In the genomic region with DNA sequence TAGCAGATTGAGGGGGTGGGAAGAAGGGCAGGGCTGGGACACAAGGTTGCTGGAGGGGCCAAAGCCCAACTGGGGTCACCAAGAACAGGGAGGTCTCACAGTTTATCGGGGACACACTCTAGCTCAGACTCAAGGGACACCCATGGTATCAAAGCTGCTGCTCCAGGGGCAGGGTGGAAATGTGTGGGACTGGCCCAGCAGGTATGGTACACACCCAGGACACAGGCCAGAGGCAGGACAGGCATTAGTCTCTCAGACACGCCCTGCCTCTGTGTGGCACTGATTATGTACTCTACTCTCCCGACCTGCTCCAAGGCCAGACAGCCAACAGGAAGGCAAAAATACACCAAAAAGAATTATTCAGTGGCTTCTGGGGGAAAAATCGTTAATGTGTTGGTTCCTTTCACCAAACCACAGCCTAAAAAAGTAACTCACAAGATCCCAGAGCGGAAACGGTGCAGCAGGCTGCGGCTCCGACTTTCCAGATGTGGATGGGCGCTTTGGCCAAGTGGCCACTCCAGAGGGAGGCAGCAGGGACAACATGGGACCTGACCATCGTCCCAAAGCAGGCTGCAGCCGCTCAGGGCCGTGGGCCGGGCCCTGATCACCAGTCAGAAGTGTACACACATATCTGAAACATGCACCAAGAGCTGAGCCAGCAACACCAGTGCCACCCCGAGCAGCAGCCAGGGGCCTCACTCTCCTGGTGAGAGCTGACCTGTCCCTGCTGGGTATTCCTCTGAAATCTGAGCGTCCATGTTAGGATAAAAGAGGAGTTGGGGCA, we compare ENCODE assay signal across 8 cellular contexts. TPM values are rescaled to one million over a fixed set of nuclear protein-coding genes. Genes with fewer than 3 reads are reported as not detected.
A peak's percentile ranks its signal among the peaks of the same experiment; 100 is the strongest.
DNase-seq lines count a peak whose midpoint lies in the region; ATAC-seq and TF ChIP-seq lines count a peak whose summit lies in the region.

No MANE protein-coding gene starts in this region.

- peak overlapping the region; percentile 90 for H3K4me3 Mint-ChIP-seq in activated naive CD4-positive, alpha-beta T cell treated with anti-CD3 and anti-CD28 coated beads for 36 hours
- H3K4me3 Mint-ChIP-seq in T-cell (peak overlapping the region; percentile 7 to 88 (median 85)), glutamatergic neuron (ENCODE audit: unreplicated experiment) (no peak overlapping the region), type B pancreatic cell (peak overlapping the region; percentile 87)

- no peaks in the 10 kb centered on the region for H3K27me3 Mint-ChIP-seq in activated naive CD4-positive, alpha-beta T cell treated with anti-CD3 and anti-CD28 coated beads for 36 hours (ENCODE audit: low read depth)
- no peaks in the 10 kb centered on the region for H3K27me3 Mint-ChIP-seq in T-cell
- H3K27me3 Mint-ChIP-seq in glutamatergic neuron (ENCODE audit: unreplicated experiment) = peaks cover 4% of the 10 kb centered on the region
- no peaks in the 10 kb centered on the region for H3K27me3 Mint-ChIP-seq in type B pancreatic cell

- H3K36me3 Mint-ChIP-seq in activated naive CD4-positive, alpha-beta T cell treated with anti-CD3 and anti-CD28 coated beads for 36 hours (ENCODE audit: low read depth) = peaks cover 11% of the 10 kb centered on the region
- H3K36me3 Mint-ChIP-seq in T-cell (peaks cover 12% of the 10 kb centered on the region), glutamatergic neuron (ENCODE audit: unreplicated experiment) (peaks cover 5% of the 10 kb centered on the region), type B pancreatic cell (peaks cover 15% of the 10 kb centered on the region)

- no peak for ATAC-seq in T-cell (replicated peaks in 1 of 4)
- no peak for ATAC-seq in HG02840 (IDR thresholded peaks at IDR 0.05; ENCODE audit: low FRiP score, unreplicated experiment)

- no peaks in the 10 kb centered on the region for H3K9me3 Mint-ChIP-seq in activated naive CD4-positive, alpha-beta T cell treated with anti-CD3 and anti-CD28 coated beads for 36 hours
- H3K9me3 Mint-ChIP-seq in T-cell = no peaks in the 10 kb centered on the region
- peaks cover 2% of the 10 kb centered on the region for H3K9me3 Mint-ChIP-seq in glutamatergic neuron (ENCODE audit: unreplicated experiment)
- H3K9me3 Mint-ChIP-seq in type B pancreatic cell = no peaks in the 10 kb centered on the region

- CTCF ChIA-PET in activated naive CD4-positive, alpha-beta T cell treated with anti-CD3 and anti-CD28 coated beads for 36 hours (lab: Charles Lee) = interaction anchor here (0.9 kb wide), 1 partner anchor 9 kb away, joined by 4 read pairs; a partner anchor contains a TSS
- CTCF ChIA-PET in T-cell (lab: Charles Lee) = no interaction called here

- TF ChIP-seq CTCF in glutamatergic neuron (IDR thresholded peaks at IDR 0.05; ENCODE audit: partially characterized antibody, unreplicated experiment) (no peak), type B pancreatic cell (conservative IDR thresholded peaks at IDR 0.05) (no peak)

- POLR2A ChIA-PET in T-cell (lab: Charles Lee) = no interaction called here

- H3K4me1 Mint-ChIP-seq in activated naive CD4-positive, alpha-beta T cell treated with anti-CD3 and anti-CD28 coated beads for 36 hours (ENCODE audit: low read depth) = peaks cover 31% of the 10 kb centered on the region
- H3K4me1 Mint-ChIP-seq in T-cell = peaks cover 19 to 35% (median 26%) of the 10 kb centered on the region in 3 donors
- peaks cover 20% of the 10 kb centered on the region for H3K4me1 Mint-ChIP-seq in glutamatergic neuron (ENCODE audit: low read depth, unreplicated experiment)
- peaks cover 22% of the 10 kb centered on the region for H3K4me1 Mint-ChIP-seq in type B pancreatic cell (ENCODE audit: unreplicated experiment)

- DNase-seq in activated naive CD4-positive, alpha-beta T cell treated with anti-CD3 and anti-CD28 coated beads for 36 hours = no peak
- no peak for DNase-seq in activated naive CD4-positive, alpha-beta T cell (lab: John Stamatoyannopoulos, UW)
- DNase-seq in T-cell (no peak), glutamatergic neuron (no peak), type B pancreatic cell (ENCODE audit: extremely low spot score, unreplicated experiment) (no peak), NCI-H446 treated with DMSO at 0.1 percent for 48 hours (lab: John Stamatoyannopoulos, UW) (no peak), NCI-H2227 (lab: John Stamatoyannopoulos, UW; ENCODE audit: unreplicated experiment) (no peak)

- intact Hi-C loops in activated naive CD4-positive, alpha-beta T cell treated with anti-CD3 and anti-CD28 coated beads for 36 hours (cut with micrococcal nuclease) = loop anchor here (1.0 kb wide), 1 partner anchor 8 kb away; a partner anchor contains a TSS

- H3K27ac Mint-ChIP-seq in activated naive CD4-positive, alpha-beta T cell treated with anti-CD3 and anti-CD28 coated beads for 36 hours = peak overlapping the region; percentile 41
- H3K27ac Mint-ChIP-seq in T-cell (peak overlapping the region; percentile 86 to 87), glutamatergic neuron (ENCODE audit: unreplicated experiment) (peak overlapping the region; percentile 15), type B pancreatic cell (peak overlapping the region; percentile 95)

RNA-seq across cellular contexts. Expression of a gene that starts 1.0 kb away (rescaled TPM):
- 10 to 100 TPM; 18.8 to 22.1 TPM for total RNA-seq in activated naive CD4-positive, alpha-beta T cell treated with anti-CD3 and anti-CD28 coated beads for 36 hours
- total RNA-seq in T-cell (10 to 100 TPM; 54.3 to 96.2 (median 77.4) TPM), glutamatergic neuron (ENCODE audit: unreplicated experiment) (38.7 TPM), type B pancreatic cell (ENCODE audit: low replicate concordance) (29.9 and 46.0 TPM in 2 replicates)

RNA-seq across cellular contexts. Expression of a gene that starts 7.8 kb away (rescaled TPM):
- 10 to 100 TPM; 15.9 to 16.6 TPM for total RNA-seq in activated naive CD4-positive, alpha-beta T cell treated with anti-CD3 and anti-CD28 coated beads for 36 hours
- total RNA-seq in T-cell (10 to 100 TPM; 24.5 to 55.2 (median 48.2) TPM), glutamatergic neuron (ENCODE audit: unreplicated experiment) (63.0 TPM), type B pancreatic cell (ENCODE audit: low replicate concordance) (46.8 and 50.4 TPM in 2 replicates)

RNA-seq across cellular contexts. Expression of a gene that starts 8.6 kb away (rescaled TPM):
- total RNA-seq in activated naive CD4-positive, alpha-beta T cell treated with anti-CD3 and anti-CD28 coated beads for 36 hours = 10 to 100 TPM; 13.5 to 14.8 TPM
- total RNA-seq in T-cell (10 to 100 TPM; 10.6 to 24.8 (median 18.8) TPM), glutamatergic neuron (ENCODE audit: unreplicated experiment) (30.6 TPM), type B pancreatic cell (ENCODE audit: low replicate concordance) (22.4 and 30.0 TPM in 2 replicates)

RNA-seq across cellular contexts. Expression of a gene that starts 16.9 kb away (rescaled TPM):
- total RNA-seq in activated naive CD4-positive, alpha-beta T cell treated with anti-CD3 and anti-CD28 coated beads for 36 hours = under 1 TPM; 0.12 to 0.19 TPM
- total RNA-seq in T-cell (under 1 TPM; 0.16 to 0.51 (median 0.41) TPM), glutamatergic neuron (ENCODE audit: unreplicated experiment) (0.96 TPM), type B pancreatic cell (ENCODE audit: low replicate concordance) (0.64 and 2.5 TPM in 2 replicates)

RNA-seq across cellular contexts. Expression of a gene that starts 18.1 kb away (rescaled TPM):
- 100 to 1,000 TPM; 121 to 130 TPM for total RNA-seq in activated naive CD4-positive, alpha-beta T cell treated with anti-CD3 and anti-CD28 coated beads for 36 hours
- 10 to 100 TPM in 2 of 5 donors, 1 to 10 TPM in 2, under 1 TPM in 1; 0.93 to 15.4 (median 8.2) TPM for total RNA-seq in T-cell
- total RNA-seq in glutamatergic neuron (ENCODE audit: unreplicated experiment) = 68.1 TPM
- total RNA-seq in type B pancreatic cell (ENCODE audit: low replicate concordance) = 110 and 127 TPM in 2 replicates

Comparison
In these comparisons a context has a peak if more than half of its experiments do, and no peak if none do; other contexts are left out.
1. H3K27ac Mint-ChIP-seq: peak in every context shown above with its lines; median percentile 95 in type B pancreatic cell; 86 in T-cell; 41 in activated naive CD4-positive, alpha-beta T cell treated with anti-CD3 and anti-CD28 coated beads for 36 hours; 15 in glutamatergic neuron.